18 cellular contexts compared by ENCODE assay signal in genomic region chr20:50283370-50283769, GRCh38.
DNase-seq lines count a peak whose midpoint lies in the region; ATAC-seq and TF ChIP-seq lines count a peak whose summit lies in the region.
"Had no signal": no experiment of that assay in that cellular context is flagged by ENCODE, and none has a peak within 500 bp of the region (broad histone marks: within the 10 kb centered on the region; RNA-seq: fewer than 3 reads in every experiment).

No MANE protein-coding gene starts in this region.

- H3K36me3 Mint-ChIP-seq in CD8-positive, alpha-beta memory T cell: peaks cover 0 to 3% (median 0%) of the 10 kb centered on the region in 3 donors
- H3K36me3 Mint-ChIP-seq in stimulated activated memory B cell treated with anti-CD40 and anti-IgM and Interleukin-4, amounts not matched to agents 10 μg/mL and 1 μg/mL and 100 μg/mL, for 72 hours: no peaks in the 10 kb centered on the region

- H3K27me3 ChIP-seq in CD8-positive, alpha-beta memory T cell (ENCODE audit: insufficient read depth, low read length, poor library complexity, severe bottlenecking): no peaks in the 10 kb centered on the region
- H3K27me3 ChIP-seq in gastroesophageal sphincter: no peaks in the 10 kb centered on the region
- H3K27me3 ChIP-seq: sigmoid colon had no signal

- ATAC-seq in gastroesophageal sphincter: no peak
- no peak for ATAC-seq in stimulated activated memory B cell treated with anti-CD40 and anti-IgM and Interleukin-4, amounts not matched to agents 10 μg/mL and 1 μg/mL and 100 μg/mL, for 72 hours
- no peak for ATAC-seq in HG02623 (IDR thresholded peaks at IDR 0.05; ENCODE audit: unreplicated experiment)

- WGBS in gastroesophageal sphincter (ENCODE audit: low coverage in 1 of 2), 2 donors: 72% methylated on average over 2 of the region's 7 CpGs; no CpG with 5 or more reads in 1 of the 2 donors

- TF ChIP-seq EP300 in gastroesophageal sphincter (IDR thresholded peaks at IDR 0.05): no peak

- H3K4me1 Mint-ChIP-seq in CD8-positive, alpha-beta memory T cell: peaks cover 4 to 12% (median 11%) of the 10 kb centered on the region in 3 donors
- peaks cover 40% of the 10 kb centered on the region for H3K4me1 Mint-ChIP-seq in stimulated activated memory B cell treated with anti-CD40 and anti-IgM and Interleukin-4, amounts not matched to agents 10 μg/mL and 1 μg/mL and 100 μg/mL, for 72 hours

- TF ChIP-seq POLR2A in gastroesophageal sphincter (IDR thresholded peaks at IDR 0.05): no peak

- DNase-seq in CD8-positive, alpha-beta memory T cell: no peak
- DNase-seq in RWPE1 (ENCODE audit: low spot score) (no peak), GM19238 (ENCODE audit: insufficient read length, low spot score) (no peak), H4 (ENCODE audit: low spot score) (no peak)
- DNase-seq: activated CD4-positive, CD25-positive, alpha-beta regulatory T cell treated with anti-CD3 and anti-CD28 coated beads, Interleukin-2, amount 50 U/mL, for 72 hours; activated naive CD4-positive, alpha-beta T cell treated with anti-CD3 and anti-CD28 coated beads, Interleukin-2, amount 50 U/mL, for 16 hours; activated T-cell treated with anti-CD3 and anti-CD28 coated beads for 4 hours; effector memory CD8-positive, alpha-beta T cell; foreskin melanocyte; KG1; NCI-H1092 treated with DMSO at 0.1 percent for 48 hours; stimulated activated CD4-positive, alpha-beta T cell treated with anti-CD3 and anti-CD28 coated beads, Interleukin-4, amount 100 ng/mL, for 4 hours had no signal

- peaks cover 5 to 21% of the 10 kb centered on the region in 2 donors for H3K27me3 Mint-ChIP-seq in CD8-positive, alpha-beta memory T cell
- peaks cover 55% of the 10 kb centered on the region for H3K27me3 Mint-ChIP-seq in stimulated activated memory B cell treated with anti-CD40 and anti-IgM and Interleukin-4, amounts not matched to agents 10 μg/mL and 1 μg/mL and 100 μg/mL, for 72 hours

- peaks cover 0 to 2% (median 0%) of the 10 kb centered on the region in 5 donors for H3K9me3 Mint-ChIP-seq in CD8-positive, alpha-beta memory T cell
- no peaks in the 10 kb centered on the region for H3K9me3 Mint-ChIP-seq in stimulated activated memory B cell treated with anti-CD40 and anti-IgM and Interleukin-4, amounts not matched to agents 10 μg/mL and 1 μg/mL and 100 μg/mL, for 72 hours
- H3K9me3 Mint-ChIP-seq: effector memory CD8-positive, alpha-beta T cell had no signal

- TF ChIP-seq CTCF in RWPE1 (conservative IDR thresholded peaks at IDR 0.05; ENCODE audit: low read depth) (no peak), gastroesophageal sphincter (IDR thresholded peaks at IDR 0.05) (no peak)

- H3K27ac ChIP-seq in CD8-positive, alpha-beta memory T cell (ENCODE audit: low read depth, low read length): peak overlapping the region; percentile 4
- H3K27ac ChIP-seq in RWPE1 (peak overlapping the region; percentile 64), gastroesophageal sphincter (peak overlapping the region in 3 of 4 donors; percentile 11 to 76 (median 26))
- H3K27ac ChIP-seq: HL-60 had no signal

- no peaks in the 10 kb centered on the region for H3K4me1 ChIP-seq in CD8-positive, alpha-beta memory T cell (ENCODE audit: insufficient read depth, low read length)
- H3K4me1 ChIP-seq in gastroesophageal sphincter: peaks cover 0 to 58% (median 33%) of the 10 kb centered on the region in 3 donors

- H3K27ac Mint-ChIP-seq in CD8-positive, alpha-beta memory T cell: peak overlapping the region in 1 of 8 donors; percentile 43
- H3K27ac Mint-ChIP-seq in stimulated activated memory B cell treated with anti-CD40 and anti-IgM and Interleukin-4, amounts not matched to agents 10 μg/mL and 1 μg/mL and 100 μg/mL, for 72 hours: peak overlapping the region; percentile 36

- no peak overlapping the region for H3K4me3 ChIP-seq in CD8-positive, alpha-beta memory T cell (ENCODE audit: low read length)
- no peak overlapping the region for H3K4me3 ChIP-seq in gastroesophageal sphincter
- H3K4me3 ChIP-seq: lung, sigmoid colon had no signal

- no peaks in the 10 kb centered on the region for H3K9me3 ChIP-seq in CD8-positive, alpha-beta memory T cell (ENCODE audit: low read length)
- no peaks in the 10 kb centered on the region for H3K9me3 ChIP-seq in gastroesophageal sphincter
- H3K9me3 ChIP-seq: sigmoid colon had no signal

- H3K4me3 Mint-ChIP-seq in CD8-positive, alpha-beta memory T cell: no peak overlapping the region
- no peak overlapping the region for H3K4me3 Mint-ChIP-seq in stimulated activated memory B cell treated with anti-CD40 and anti-IgM and Interleukin-4, amounts not matched to agents 10 μg/mL and 1 μg/mL and 100 μg/mL, for 72 hours
- H3K4me3 Mint-ChIP-seq: effector memory CD8-positive, alpha-beta T cell had no signal

- H3K36me3 ChIP-seq in CD8-positive, alpha-beta memory T cell (ENCODE audit: insufficient read depth, low read length): no peaks in the 10 kb centered on the region
- no peaks in the 10 kb centered on the region for H3K36me3 ChIP-seq in gastroesophageal sphincter
- H3K36me3 ChIP-seq: sigmoid colon had no signal

- CTCF ChIA-PET in CD8-positive, alpha-beta memory T cell (lab: Charles Lee): no interaction called here
- CTCF ChIA-PET in RWPE1 (lab: Yijun Ruan, JAX): interaction anchor here (0.5 kb wide), 1 partner anchor 166 kb away, joined by 3 read pairs; no protein-coding TSS in a partner anchor

- POLR2A ChIA-PET in CD8-positive, alpha-beta memory T cell (lab: Charles Lee): no interaction called here
- POLR2A ChIA-PET in RWPE1 (lab: Yijun Ruan, JAX; ENCODE audit: low non-redundant PET): no interaction called here

Comparison
In these comparisons a context has a peak if more than half of its experiments do, and no peak if none do; other contexts are left out.
1. H3K27ac ChIP-seq: peak in every context shown above with its lines; median percentile 64 in RWPE1; 26 in gastroesophageal sphincter; 4 in CD8-positive, alpha-beta memory T cell.